8 cellular contexts compared by ENCODE assay signal in the genomic region with DNA sequence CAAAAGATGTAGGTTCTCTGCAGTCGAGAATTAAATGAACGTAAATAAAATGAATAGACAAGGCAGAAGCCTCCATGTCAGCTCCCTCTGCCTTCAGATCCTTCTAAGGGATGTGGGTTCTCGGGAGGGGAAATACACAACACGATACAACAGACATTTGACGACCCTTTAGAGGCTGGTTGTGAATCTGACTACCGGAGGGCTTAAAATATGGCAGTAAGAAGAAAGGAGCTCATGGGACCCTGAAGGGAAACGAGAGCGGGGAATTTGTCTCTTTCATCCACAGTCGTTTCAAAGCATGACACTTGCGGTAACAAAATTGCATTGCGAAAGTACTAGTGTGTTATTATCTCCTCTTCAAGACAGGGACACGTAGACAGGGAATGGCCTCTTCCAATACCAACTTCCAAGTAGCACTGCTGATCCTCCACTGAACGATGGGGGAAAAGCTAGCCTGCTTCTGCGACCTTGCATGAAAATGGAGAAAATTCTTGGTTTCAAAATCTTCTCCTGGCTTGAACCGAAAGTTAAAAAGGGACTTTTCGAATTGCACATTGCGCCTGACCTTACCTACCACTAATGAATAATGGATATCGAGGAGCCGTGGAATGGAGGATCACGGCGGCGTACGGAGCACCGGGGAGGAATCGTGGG. TPM values are rescaled to one million over a fixed set of nuclear protein-coding genes. Genes with fewer than 3 reads are reported as not detected.
A peak's percentile ranks its signal among the peaks of the same experiment; 100 is the strongest.
DNase-seq lines count a peak whose midpoint lies in the region; ATAC-seq and TF ChIP-seq lines count a peak whose summit lies in the region.

No MANE protein-coding gene starts in this region.

- no peaks in the 10 kb centered on the region for H3K9me3 ChIP-seq in iPS-15b (ENCODE audit: control insufficient read depth, insufficient read depth, low read length)
- H3K9me3 ChIP-seq in spleen: no peaks in the 10 kb centered on the region

- H3K27me3 ChIP-seq in GM06990 (replicated peaks; ENCODE audit: control insufficient read depth, insufficient read depth, low read length): no peaks in the 10 kb centered on the region; the same call in 1 of the 2 replicates
- peaks cover 51% of the 10 kb centered on the region for H3K27me3 ChIP-seq in iPS-15b (ENCODE audit: control insufficient read depth, insufficient read depth, low read length)
- peaks cover 0 to 43% (median 0%) of the 10 kb centered on the region in 7 donors for H3K27me3 ChIP-seq in spleen (replicated peaks in 1 of 7)

- H3K4me3 Mint-ChIP-seq in activated naive CD8-positive, alpha-beta T cell: peak overlapping the region; percentile 88

- peak overlapping the region; percentile 62 for H3K9ac ChIP-seq in iPS-15b (ENCODE audit: low read depth, low read length)

- no peak for TF ChIP-seq POLR2A in spleen (IDR thresholded peaks at IDR 0.05)

- H3K27ac Mint-ChIP-seq in activated naive CD8-positive, alpha-beta T cell: peak overlapping the region; percentile 88

- ATAC-seq in HG03571 (IDR thresholded peaks at IDR 0.05; ENCODE audit: unreplicated experiment) (peak; percentile 8), HG03097 (IDR thresholded peaks at IDR 0.05; ENCODE audit: low FRiP score, unreplicated experiment) (no peak)

- H3K36me3 Mint-ChIP-seq in activated naive CD8-positive, alpha-beta T cell: no peaks in the 10 kb centered on the region

- peak overlapping the region; percentile 53 to 97 (median 82) for H3K27ac ChIP-seq in spleen

- H3K9me3 Mint-ChIP-seq in activated naive CD8-positive, alpha-beta T cell (ENCODE audit: low read depth): no peaks in the 10 kb centered on the region

- no peak for TF ChIP-seq CTCF in GM06990 (IDR thresholded peaks at IDR 0.05; ENCODE audit: insufficient read depth, low read length, poor library complexity, severe bottlenecking)
- TF ChIP-seq CTCF in spleen (IDR thresholded peaks at IDR 0.05 in 8 of 11, conservative IDR thresholded peaks at IDR 0.05 in 3 of 11): no peak

- intact Hi-C loops in spleen (cut with DNase I; ENCODE audit: low total_unique reads): no loop called here

- 7 to 8% (median 8%) methylated on average over 25 of the region's 25 CpGs for WGBS in spleen, 5 donors

- peaks cover 36% of the 10 kb centered on the region for H3K4me1 Mint-ChIP-seq in activated naive CD8-positive, alpha-beta T cell (ENCODE audit: low read depth)

- H3K36me3 ChIP-seq in GM06990 (ENCODE audit: control insufficient read depth, insufficient read depth, low read length): no peaks in the 10 kb centered on the region
- no peaks in the 10 kb centered on the region for H3K36me3 ChIP-seq in iPS-15b (ENCODE audit: control insufficient read depth, insufficient read depth, low read length)
- H3K36me3 ChIP-seq in spleen: no peaks in the 10 kb centered on the region

- no peak for DNase-seq in GM06990 (ENCODE audit: extremely low read depth, insufficient read length)
- DNase-seq in spleen: no peak
- no peak for DNase-seq in DMS 273 treated with DMSO at 0.1 percent for 48 hours (lab: John Stamatoyannopoulos, UW)
- no peak for DNase-seq in activated gamma-delta T cell (lab: John Stamatoyannopoulos, UW)

- peaks cover 1% of the 10 kb centered on the region for H3K27me3 Mint-ChIP-seq in activated naive CD8-positive, alpha-beta T cell

- peak overlapping the region; percentile 69 for H3K4me3 ChIP-seq in GM06990 (replicated peaks; ENCODE audit: low read depth, low read length)
- H3K4me3 ChIP-seq in iPS-15b (ENCODE audit: low read depth, low read length): peak overlapping the region; percentile 60
- peak overlapping the region; percentile 58 to 97 (median 75) for H3K4me3 ChIP-seq in spleen

- H3K4me1 ChIP-seq in iPS-15b (ENCODE audit: control insufficient read depth, insufficient read depth, low read length) (peaks cover 11% of the 10 kb centered on the region), spleen (peaks cover 18 to 47% (median 40%) of the 10 kb centered on the region in 6 donors)

RNA-seq across cellular contexts. Expression of a gene that starts 1.2 kb away (rescaled TPM):
- 10 to 100 TPM; 15.1 to 37.0 (median 30.5) TPM for total RNA-seq in spleen
- polyA plus RNA-seq in spleen: 1 to 10 TPM; 1.7 to 4.5 (median 2.8) TPM
